In the genomic region with DNA sequence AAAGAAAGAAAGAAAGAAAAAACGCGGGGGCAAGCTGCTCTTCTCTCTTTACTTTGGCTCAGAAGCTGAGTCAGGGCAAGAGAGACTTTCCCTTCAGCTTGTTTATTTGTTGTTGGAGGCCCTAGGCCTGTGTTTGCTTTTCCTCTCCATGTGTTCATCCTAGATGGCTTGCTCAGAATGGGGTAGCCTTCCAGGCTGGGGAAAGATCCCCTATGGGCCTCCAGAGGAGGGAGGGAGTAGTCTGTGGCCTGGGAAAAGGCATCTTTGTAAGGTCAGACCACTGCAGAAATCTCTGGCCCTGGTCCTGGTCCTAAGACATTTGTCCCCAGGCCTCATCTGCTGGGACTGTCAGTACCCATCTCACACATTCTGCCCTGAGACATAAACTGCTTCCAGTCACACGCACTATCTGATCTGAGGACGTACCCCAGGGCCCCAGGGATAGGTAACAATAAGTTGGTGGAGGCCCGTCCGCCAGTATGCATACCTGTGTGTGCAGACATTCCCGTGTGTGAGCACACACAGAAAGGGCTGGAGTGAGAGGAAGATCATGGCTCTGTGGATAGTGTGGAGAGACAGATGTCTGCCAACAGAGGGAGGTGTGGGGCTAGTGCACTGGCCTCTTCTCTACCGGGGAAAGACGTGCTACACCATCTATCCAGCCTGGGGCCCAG, we compare ENCODE assay signal across 8 cellular contexts. TPM values are rescaled to one million over a fixed set of nuclear protein-coding genes. Genes with fewer than 3 reads are reported as not detected.
DNase-seq lines count a peak whose midpoint lies in the region; ATAC-seq and TF ChIP-seq lines count a peak whose summit lies in the region.

No MANE protein-coding gene starts in this region.

- H3K9me3 ChIP-seq in SU-DHL-6 (ENCODE audit: insufficient read depth, low read length), result no peaks in the 10 kb centered on the region

- no peak overlapping the region for H3K9ac ChIP-seq in SU-DHL-6 (ENCODE audit: low read length)

- TF ChIP-seq CTCF in SU-DHL-6 (IDR thresholded peaks at IDR 0.05; ENCODE audit: insufficient read depth, low read length, poor library complexity, severe bottlenecking) (peak; percentile 31), brain (conservative IDR thresholded peaks at IDR 0.05) (peak; percentile 65 to 67)

- no peaks in the 10 kb centered on the region for H3K27me3 Mint-ChIP-seq in brain

- peak overlapping the region in 4 of 5 experiments; percentile 35 to 94 (median 88) for H3K27ac Mint-ChIP-seq in brain

- H2AFZ ChIP-seq in SU-DHL-6 (ENCODE audit: low read depth, low read length, severe bottlenecking), result no peak overlapping the region

- H3K4me3 Mint-ChIP-seq in brain, result peak overlapping the region in 2 of 5 experiments; percentile 5 to 42

- H3K27me3 ChIP-seq in SU-DHL-6 (ENCODE audit: low read length), result no peaks in the 10 kb centered on the region

- in situ Hi-C loops in G401 (cut with HindIII; ENCODE audit: low sequenced_read_pairs), result loop anchor here (25.0 kb wide), 1 partner anchor 170 kb away; a partner anchor contains a TSS

- H3K9me2 ChIP-seq in SU-DHL-6 (replicated peaks; ENCODE audit: insufficient read depth, low read length), result no peaks in the 10 kb centered on the region

- H3K4me2 ChIP-seq in SU-DHL-6 (ENCODE audit: low read depth, low read length, poor library complexity, severe bottlenecking), result no peak overlapping the region

- DNase-seq in G401 (ENCODE audit: low spot score) (peak; percentile 49), HuH-7.5 (ENCODE audit: low spot score) (peak; percentile 67), iris pigment epithelial cell (ENCODE audit: low read depth) (peak; percentile 68)
- DNase-seq in stimulated activated CD4-positive, alpha-beta T cell treated with anti-CD3 and anti-CD28 coated beads, Interleukin-4, amount 100 ng/mL, for 24 hours, result peak; percentile 42
- DNase-seq in activated CD4-positive, CD25-positive, alpha-beta regulatory T cell (lab: John Stamatoyannopoulos, UW), result no peak

- H3K4me3 ChIP-seq in SU-DHL-6 (ENCODE audit: insufficient read depth, low read length, poor library complexity, severe bottlenecking), result no peak overlapping the region

- H3K9me3 Mint-ChIP-seq in brain, result peaks cover 0 to 3% (median 0%) of the 10 kb centered on the region in 5 experiments

- no peak for ATAC-seq in GM19452 (IDR thresholded peaks at IDR 0.05; ENCODE audit: unreplicated experiment)

- peaks cover 72% of the 10 kb centered on the region for H3K4me1 Mint-ChIP-seq in brain

- no peaks in the 10 kb centered on the region for H4K20me1 ChIP-seq in SU-DHL-6 (ENCODE audit: low read depth, low read length)

- H3K36me3 ChIP-seq in SU-DHL-6 (ENCODE audit: low read length), result no peaks in the 10 kb centered on the region

- no peak overlapping the region for H3K27ac ChIP-seq in SU-DHL-6 (ENCODE audit: low read depth, low read length)

- H3K36me3 Mint-ChIP-seq in brain, result no peaks in the 10 kb centered on the region

- H3F3A ChIP-seq in SU-DHL-6 (ENCODE audit: insufficient read depth), result peaks cover 12% of the 10 kb centered on the region; the same call in 1 of the 2 replicates

- H3K79me2 ChIP-seq in SU-DHL-6 (ENCODE audit: insufficient read depth, low read length), result peaks cover under 1% of the 10 kb centered on the region; the same call in 1 of the 2 replicates

RNA-seq across cellular contexts. Expression of a gene that starts 4.9 kb away (rescaled TPM):
- 464 and 607 TPM in 2 replicates for total RNA-seq in G401 (2014; rRNA removed; shearing (Covaris generic))
- 423 TPM for polyA plus RNA-seq in brain (ENCODE audit: insufficient read depth, low read depth, low replicate concordance)

RNA-seq across cellular contexts. Expression of a gene that starts 12.1 kb away (rescaled TPM):
- total RNA-seq in G401 (2014; rRNA removed; shearing (Covaris generic)), result not detected in 2 replicates
- 1.3 TPM for polyA plus RNA-seq in brain (ENCODE audit: insufficient read depth, low read depth, low replicate concordance)

RNA-seq across cellular contexts. Expression of a gene that starts 55.6 kb away (rescaled TPM):
- total RNA-seq in G401 (2014; rRNA removed; shearing (Covaris generic)), result 101 and 129 TPM in 2 replicates
- polyA plus RNA-seq in brain (ENCODE audit: insufficient read depth, low read depth, low replicate concordance), result 28.9 TPM

Comparison
In these comparisons a context has a peak if more than half of its experiments do, and no peak if none do; other contexts are left out.
1. DNase-seq: peak in G401 (single experiment), HuH-7.5 (single experiment), iris pigment epithelial cell (single experiment) and stimulated activated CD4-positive, alpha-beta T cell treated with anti-CD3 and anti-CD28 coated beads, Interleukin-4, amount 100 ng/mL, for 24 hours (single experiment); none in activated CD4-positive, CD25-positive, alpha-beta regulatory T cell (0 of 4).